8 cellular contexts compared by ENCODE assay signal in genomic region chr7:73851410-73852338, GRCh38. TPM values are rescaled to one million over a fixed set of nuclear protein-coding genes. Genes with fewer than 3 reads are reported as not detected.
DNase-seq lines count a peak whose midpoint lies in the region; ATAC-seq and TF ChIP-seq lines count a peak whose summit lies in the region.

No MANE protein-coding gene starts in this region.

- H3K27me3 ChIP-seq in esophagus (ENCODE audit: control insufficient read depth in 1 of 2, insufficient read depth in 2 of 2, low read length in 2 of 2): no peaks in the 10 kb centered on the region

- H3K9me3 ChIP-seq in esophagus (ENCODE audit: control insufficient read depth in 2 of 2, insufficient read depth in 1 of 2, low read depth in 1 of 2, low read length in 1 of 2): no peaks in the 10 kb centered on the region

- H3K27ac ChIP-seq in esophagus (ENCODE audit: low read depth in 2 of 2, low read length in 1 of 2): peak overlapping the region; percentile 74 to 87

- peak overlapping the region in 1 of 2 donors; percentile 15 for H3K4me3 Mint-ChIP-seq in CD14-positive monocyte

- no peaks in the 10 kb centered on the region for H3K36me3 Mint-ChIP-seq in CD14-positive monocyte

- intact Hi-C loops in CD14-positive monocyte (cut with micrococcal nuclease): loop anchor here in 1 of 2 donors (10.0 kb wide), 2 partner anchors 117 to 247 kb away; partner anchors contain the start of gene ABHD11

- no peak for DNase-seq in CD14-positive monocyte (ENCODE audit: low spot score)
- peak; percentile 98 to 99 for DNase-seq in SW 1271 (lab: John Stamatoyannopoulos, UW)
- DNase-seq in renal cortical epithelial cell (ENCODE audit: low read depth): peak; percentile 99
- DNase-seq in NCI-H524 treated with DMSO at 0.1 percent for 48 hours (lab: John Stamatoyannopoulos, UW): no peak
- DNase-seq in activated effector memory CD4-positive, alpha-beta T cell treated with Interleukin-2 at 50 U/mL for 16 hours: no peak

- H3K4me1 Mint-ChIP-seq in CD14-positive monocyte: peaks cover 41% of the 10 kb centered on the region

- TF ChIP-seq CTCF in CD14-positive monocyte (IDR thresholded peaks at IDR 0.05): no peak

- peaks cover 0 to 2% (median 0%) of the 10 kb centered on the region in 7 donors for H3K9me3 Mint-ChIP-seq in CD14-positive monocyte

- peak; percentile 71 for ATAC-seq in GM18907 (IDR thresholded peaks at IDR 0.05; ENCODE audit: unreplicated experiment)
- peak; percentile 93 for ATAC-seq in HG03378 (IDR thresholded peaks at IDR 0.05; ENCODE audit: unreplicated experiment)

- no peaks in the 10 kb centered on the region for H3K36me3 ChIP-seq in esophagus (ENCODE audit: control insufficient read depth in 2 of 2, insufficient read depth in 2 of 2, low read length in 1 of 2)

- peaks cover 28 to 47% (median 35%) of the 10 kb centered on the region in 3 donors for H3K27me3 Mint-ChIP-seq in CD14-positive monocyte (ENCODE audit: low read depth in 3 of 3)

- H3K4me3 ChIP-seq in esophagus (ENCODE audit: low read depth in 1 of 2, low read length in 2 of 2): no peak overlapping the region

- WGBS in esophagus, 2 donors: 34 to 43% methylated on average over 8 of the region's 8 CpGs

- peaks cover 0 to 3% of the 10 kb centered on the region in 2 donors for H3K4me1 ChIP-seq in esophagus (ENCODE audit: control insufficient read depth in 2 of 2, insufficient read depth in 2 of 2, low read length in 1 of 2)

- H3K27ac Mint-ChIP-seq in CD14-positive monocyte: peak overlapping the region; percentile 76 to 91 (median 87)

RNA-seq across cellular contexts. Expression of gene TMEM270, which starts 9.3 kb away (rescaled TPM):
- polyA plus RNA-seq in CD14-positive monocyte (not detected), esophagus (not detected)
- total RNA-seq in renal cortical epithelial cell: not detected in 2 replicates

RNA-seq across cellular contexts. Expression of gene METTL27, which starts 9.4 kb away (rescaled TPM):
- polyA plus RNA-seq in CD14-positive monocyte (1 to 10 TPM; 1.2 to 2.1 TPM), esophagus (1 to 10 TPM in 1 of 2 donors, under 1 TPM in 1; 0.45 to 1.1 TPM)
- 1.4 and 12.0 TPM in 2 replicates for total RNA-seq in renal cortical epithelial cell

RNA-seq across cellular contexts. Expression of gene CLDN4, which starts 20.9 kb away (rescaled TPM):
- polyA plus RNA-seq in CD14-positive monocyte: not detected
- 100 to 1,000 TPM; 124 to 233 TPM for polyA plus RNA-seq in esophagus
- 186 and 689 TPM in 2 replicates for total RNA-seq in renal cortical epithelial cell

Comparison
In these comparisons a context has a peak if more than half of its experiments do, and no peak if none do; other contexts are left out.
1. DNase-seq: peak in SW 1271 (2 of 2) and renal cortical epithelial cell (single experiment); none in CD14-positive monocyte (single experiment), NCI-H524 treated with DMSO at 0.1 percent for 48 hours (single experiment) and activated effector memory CD4-positive, alpha-beta T cell treated with Interleukin-2 at 50 U/mL for 16 hours (single experiment).
2. RNA of gene CLDN4, which starts 20.9 kb away (polyA plus RNA-seq): 124 to 233 TPM in esophagus; not detected in CD14-positive monocyte; every median in the first group is over 100 times any median in the second.